1 cellular context compared by ENCODE assay signal in the genomic region with DNA sequence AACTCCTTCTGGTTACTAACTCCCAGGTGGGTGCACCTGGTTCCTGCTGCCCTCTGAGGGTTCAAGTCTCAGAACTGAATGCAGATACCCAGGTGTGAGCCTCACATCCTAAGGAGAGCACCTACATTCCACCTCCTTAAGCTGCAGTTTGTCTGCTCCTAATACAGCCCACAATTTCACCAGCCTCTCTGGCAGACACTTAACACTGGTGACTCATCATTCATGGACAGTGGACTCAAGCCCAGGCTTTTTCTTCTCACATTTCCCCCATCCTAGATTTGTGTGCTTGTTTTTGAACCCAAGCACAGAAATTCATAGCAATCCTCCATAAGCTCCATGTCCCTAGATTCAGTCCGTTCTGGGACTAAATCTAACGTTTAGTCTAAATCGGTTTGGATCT.
TF ChIP-seq lines count a peak whose summit lies in the region.

No MANE protein-coding gene starts in this region.

TF ChIP-seq in WTC11, 78 proteins besides CTCF, POLR2A, EP300 and RAD21 (continued from another document):
- TF ChIP-seq, protein P1, sequence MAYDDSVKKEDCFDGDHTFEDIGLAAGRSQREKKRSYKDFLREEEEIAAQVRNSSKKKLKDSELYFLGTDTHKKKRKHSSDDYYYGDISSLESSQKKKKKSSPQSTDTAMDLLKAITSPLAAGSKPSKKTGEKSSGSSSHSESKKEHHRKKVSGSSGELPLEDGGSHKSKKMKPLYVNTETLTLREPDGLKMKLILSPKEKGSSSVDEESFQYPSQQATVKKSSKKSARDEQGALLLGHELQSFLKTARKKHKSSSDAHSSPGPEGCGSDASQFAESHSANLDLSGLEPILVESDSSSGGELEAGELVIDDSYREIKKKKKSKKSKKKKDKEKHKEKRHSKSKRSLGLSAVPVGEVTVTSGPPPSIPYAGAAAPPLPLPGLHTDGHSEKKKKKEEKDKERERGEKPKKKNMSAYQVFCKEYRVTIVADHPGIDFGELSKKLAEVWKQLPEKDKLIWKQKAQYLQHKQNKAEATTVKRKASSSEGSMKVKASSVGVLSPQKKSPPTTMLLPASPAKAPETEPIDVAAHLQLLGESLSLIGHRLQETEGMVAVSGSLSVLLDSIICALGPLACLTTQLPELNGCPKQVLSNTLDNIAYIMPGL (CRISPR knock-in tag; IDR thresholded peaks at IDR 0.05), result no peak
- TF ChIP-seq MXD4 (CRISPR knock-in tag; IDR thresholded peaks at IDR 0.05; ENCODE audit: borderline replicate concordance) (no peak), NFYB (CRISPR knock-in tag; conservative IDR thresholded peaks at IDR 0.05; ENCODE audit: low read depth) (no peak), TP53 (CRISPR knock-in tag; IDR thresholded peaks at IDR 0.05) (no peak), GABPB1 (CRISPR knock-in tag; IDR thresholded peaks at IDR 0.05) (no peak), CBFB (CRISPR knock-in tag; IDR thresholded peaks at IDR 0.05; ENCODE audit: low read depth) (no peak)
- TF ChIP-seq, protein P2, sequence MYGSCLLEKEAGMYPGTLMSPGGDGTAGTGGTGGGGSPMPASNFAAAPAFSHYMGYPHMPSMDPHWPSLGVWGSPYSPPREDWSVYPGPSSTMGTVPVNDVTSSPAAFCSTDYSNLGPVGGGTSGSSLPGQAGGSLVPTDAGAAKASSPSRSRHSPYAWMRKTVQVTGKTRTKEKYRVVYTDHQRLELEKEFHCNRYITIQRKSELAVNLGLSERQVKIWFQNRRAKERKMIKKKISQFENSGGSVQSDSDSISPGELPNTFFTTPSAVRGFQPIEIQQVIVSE (CRISPR knock-in tag; IDR thresholded peaks at IDR 0.05; ENCODE audit: borderline replicate concordance), result no peak
- TF ChIP-seq, protein P3, sequence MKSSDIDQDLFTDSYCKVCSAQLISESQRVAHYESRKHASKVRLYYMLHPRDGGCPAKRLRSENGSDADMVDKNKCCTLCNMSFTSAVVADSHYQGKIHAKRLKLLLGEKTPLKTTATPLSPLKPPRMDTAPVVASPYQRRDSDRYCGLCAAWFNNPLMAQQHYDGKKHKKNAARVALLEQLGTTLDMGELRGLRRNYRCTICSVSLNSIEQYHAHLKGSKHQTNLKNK (CRISPR knock-in tag; IDR thresholded peaks at IDR 0.05), result no peak
